ENCODE assay signal across 10 cellular contexts in genomic region chr4:15781427-15782095, GRCh38. TPM values are rescaled to one million over a fixed set of nuclear protein-coding genes. Genes with fewer than 3 reads are reported as not detected.
DNase-seq lines count a peak whose midpoint lies in the region; ATAC-seq lines count a peak whose summit lies in the region.
"Had no signal": no experiment of that assay in that cellular context is flagged by ENCODE, and none has a peak within 500 bp of the region (broad histone marks: within the 10 kb centered on the region; RNA-seq: fewer than 3 reads in every experiment).

No MANE protein-coding gene starts in this region.

- H3K4me3 Mint-ChIP-seq in T-helper 1 cell treated with Interleukin-12 subunit alpha and Interleukin-12 subunit beta and Interleukin-4 antibody, amounts not matched to agents 30 μg/mL and 1 μg/mL, for 36 hours = peak overlapping the region; percentile 94
- H3K4me3 Mint-ChIP-seq: endodermal cell had no signal

- no peaks in the 10 kb centered on the region for H3K27me3 Mint-ChIP-seq in T-helper 1 cell treated with Interleukin-12 subunit alpha and Interleukin-12 subunit beta and Interleukin-4 antibody, amounts not matched to agents 30 μg/mL and 1 μg/mL, for 36 hours (ENCODE audit: low read depth)

- ATAC-seq in HG02885 (IDR thresholded peaks at IDR 0.05; ENCODE audit: poor library complexity, unreplicated experiment) (peak; percentile 25), Right ventricle myocardium superior (ENCODE audit: poor library complexity) (no peak)

- no peaks in the 10 kb centered on the region for H3K9me3 Mint-ChIP-seq in T-helper 1 cell treated with Interleukin-12 subunit alpha and Interleukin-12 subunit beta and Interleukin-4 antibody, amounts not matched to agents 30 μg/mL and 1 μg/mL, for 36 hours

- peaks cover 74% of the 10 kb centered on the region for H3K36me3 Mint-ChIP-seq in T-helper 1 cell treated with Interleukin-12 subunit alpha and Interleukin-12 subunit beta and Interleukin-4 antibody, amounts not matched to agents 30 μg/mL and 1 μg/mL, for 36 hours (ENCODE audit: low read depth)

- DNase-seq in activated CD8-positive, alpha-beta memory T cell treated with anti-CD3 and anti-CD28 coated beads for 24 hours = peak; percentile 57
- no peak for DNase-seq in activated CD8-positive, alpha-beta memory T cell treated with anti-CD3 and anti-CD28 coated beads, Interleukin-2, amount 50 U/mL, for 4 hours
- DNase-seq in renal cortical epithelial cell (ENCODE audit: low read depth) (peak; percentile 16), Right ventricle myocardium superior (no peak), GM19238 (ENCODE audit: insufficient read length, low spot score) (no peak), NCI-H2107 (lab: John Stamatoyannopoulos, UW) (no peak)
- DNase-seq: endodermal cell, NCI-H1436 had no signal

- H3K27ac Mint-ChIP-seq in T-helper 1 cell treated with Interleukin-12 subunit alpha and Interleukin-12 subunit beta and Interleukin-4 antibody, amounts not matched to agents 30 μg/mL and 1 μg/mL, for 36 hours = peak overlapping the region; percentile 92
- H3K27ac Mint-ChIP-seq: endodermal cell had no signal

- H3K4me1 Mint-ChIP-seq in T-helper 1 cell treated with Interleukin-12 subunit alpha and Interleukin-12 subunit beta and Interleukin-4 antibody, amounts not matched to agents 30 μg/mL and 1 μg/mL, for 36 hours (ENCODE audit: low read depth) = peaks cover 66% of the 10 kb centered on the region

- intact Hi-C loops in Right ventricle myocardium superior (cut with DNase I) = no loop called here

RNA-seq across cellular contexts. Expression of gene CD38, which starts 3.4 kb away (rescaled TPM):
- total RNA-seq in renal cortical epithelial cell = 0.52 TPM in 1 of 2 replicates, not detected in the other
- total RNA-seq in Right ventricle myocardium superior = 2.5 TPM

Comparison
In these comparisons a context has a peak if more than half of its experiments do, and no peak if none do; other contexts are left out.
1. DNase-seq: peak in activated CD8-positive, alpha-beta memory T cell treated with anti-CD3 and anti-CD28 coated beads for 24 hours (single experiment) and renal cortical epithelial cell (single experiment); none in activated CD8-positive, alpha-beta memory T cell treated with anti-CD3 and anti-CD28 coated beads, Interleukin-2, amount 50 U/mL, for 4 hours (single experiment), Right ventricle myocardium superior (single experiment), GM19238 (single experiment) and NCI-H2107 (single experiment).